9 cellular contexts compared by ENCODE assay signal in genomic region chr9:36566813-36567217, GRCh38. TPM values are rescaled to one million over a fixed set of nuclear protein-coding genes. Genes with fewer than 3 reads are reported as not detected.
DNase-seq lines count a peak whose midpoint lies in the region; ATAC-seq, FAIRE-seq and TF ChIP-seq lines count a peak whose summit lies in the region.
"Had no signal": no experiment of that assay in that cellular context is flagged by ENCODE, and none has a peak within 500 bp of the region (broad histone marks: within the 10 kb centered on the region; RNA-seq: fewer than 3 reads in every experiment).

No MANE protein-coding gene starts in this region.

- FAIRE-seq in astrocyte (lab: Jason Lieb, UNC): no peak

- peak overlapping the region; percentile 89 for H2AFZ ChIP-seq in astrocyte (ENCODE audit: low read depth, low read length)

- H3K27me3 ChIP-seq in astrocyte (ENCODE audit: insufficient read depth, low read length): no peaks in the 10 kb centered on the region
- no peaks in the 10 kb centered on the region for H3K27me3 ChIP-seq in stomach smooth muscle (ENCODE audit: control insufficient read depth in 1 of 2, insufficient read depth in 2 of 2, low read length in 2 of 2)

- H3K4me3 Mint-ChIP-seq in HFFc6 (no peak overlapping the region), astrocyte (ENCODE audit: unreplicated experiment) (no peak overlapping the region)

- no peaks in the 10 kb centered on the region for H3K36me3 ChIP-seq in astrocyte (ENCODE audit: insufficient read depth, low read length)
- H3K36me3 ChIP-seq in stomach smooth muscle (ENCODE audit: control insufficient read depth in 2 of 2, insufficient read depth in 2 of 2, low read length in 2 of 2): no peaks in the 10 kb centered on the region

- no peak for ATAC-seq in GM19324 (IDR thresholded peaks at IDR 0.05; ENCODE audit: low FRiP score, unreplicated experiment)
- ATAC-seq in HG03521 (IDR thresholded peaks at IDR 0.05; ENCODE audit: unreplicated experiment): no peak

- peak overlapping the region; percentile 37 for H3K27ac ChIP-seq in astrocyte (ENCODE audit: low read depth, low read length)
- peak overlapping the region; percentile 67 for H3K27ac ChIP-seq in stomach smooth muscle (ENCODE audit: low read length)

- H3K79me2 ChIP-seq in astrocyte (ENCODE audit: insufficient read depth, low read length): no peaks in the 10 kb centered on the region

- no peaks in the 10 kb centered on the region for H4K20me1 ChIP-seq in astrocyte (ENCODE audit: insufficient read depth, low read length)

- H3K4me3 ChIP-seq in astrocyte (ENCODE audit: insufficient read depth, low read depth, low read length) (no peak overlapping the region), stomach smooth muscle (ENCODE audit: low read length in 2 of 2) (peak overlapping the region in 1 of 2 donors; percentile 8)

- H3K9ac ChIP-seq in astrocyte (ENCODE audit: low read length) (peak overlapping the region; percentile 31), stomach smooth muscle (ENCODE audit: low read length in 2 of 2) (peak overlapping the region in 1 of 2 donors; percentile 51)

- H3K27ac Mint-ChIP-seq in HFFc6 (peak overlapping the region; percentile 65), astrocyte (ENCODE audit: unreplicated experiment) (peak overlapping the region; percentile 31)

- H3K4me1 ChIP-seq in astrocyte (ENCODE audit: insufficient read depth, low read length) (peaks cover 6% of the 10 kb centered on the region), stomach smooth muscle (ENCODE audit: control insufficient read depth, insufficient read depth, low read length) (peaks cover 11% of the 10 kb centered on the region)

- H3K27me3 Mint-ChIP-seq in HFFc6 (ENCODE audit: insufficient read depth) (peaks cover 2% of the 10 kb centered on the region), astrocyte (ENCODE audit: low read depth, unreplicated experiment) (no peaks in the 10 kb centered on the region)

- no peak overlapping the region for H3K4me2 ChIP-seq in astrocyte (ENCODE audit: low read length)

- H3K36me3 Mint-ChIP-seq in HFFc6 (ENCODE audit: low read depth): no peaks in the 10 kb centered on the region
- no peaks in the 10 kb centered on the region for H3K36me3 Mint-ChIP-seq in astrocyte (ENCODE audit: low read depth, unreplicated experiment)

- H3K9me3 Mint-ChIP-seq in HFFc6 (no peaks in the 10 kb centered on the region), astrocyte (ENCODE audit: unreplicated experiment) (no peaks in the 10 kb centered on the region)

- DNase-seq in HFFc6: no peak
- no peak for DNase-seq in astrocyte (ENCODE audit: low read depth)
- peak in 47 of 51 donors; percentile 4 to 87 (median 55) for DNase-seq in hypothalamus (lab: John Stamatoyannopoulos, UW)
- DNase-seq in NCI-H1436 treated with DMSO at 0.1 percent for 48 hours (lab: John Stamatoyannopoulos, UW): no peak
- DNase-seq in Kasumi-1 (lab: John Stamatoyannopoulos, UW): no peak
- DNase-seq: NCI-H2081 treated with DMSO at 0.1 percent for 48 hours had no signal

- peaks cover 10% of the 10 kb centered on the region for H3K4me1 Mint-ChIP-seq in HFFc6 (ENCODE audit: low read depth)
- peaks cover 4% of the 10 kb centered on the region for H3K4me1 Mint-ChIP-seq in astrocyte (ENCODE audit: low read depth, unreplicated experiment)

- no peak for TF ChIP-seq CTCF in HFFc6 (IDR thresholded peaks at IDR 0.05)
- no peak for TF ChIP-seq CTCF in astrocyte (IDR thresholded peaks at IDR 0.05; ENCODE audit: insufficient read depth, low read depth, low read length)

- H3K9me3 ChIP-seq in astrocyte (ENCODE audit: insufficient read depth, low read depth, low read length) (no peaks in the 10 kb centered on the region), stomach smooth muscle (ENCODE audit: control insufficient read depth in 2 of 2, low read length in 2 of 2) (no peaks in the 10 kb centered on the region)

RNA-seq across cellular contexts. Expression of gene MELK, which starts 5.9 kb away (rescaled TPM):
- 10 to 100 TPM; 16.6 to 40.5 (median 35.6) TPM for total RNA-seq in HFFc6 (2021; fragmentation: NEBNext Ultra II Directional; extraction: Animal tissue kit (Norgen Biotek cat#: 25700))
- total RNA-seq in astrocyte: 8.4 and 12.3 TPM in 2 replicates

Comparison
In these comparisons a context has a peak if more than half of its experiments do, and no peak if none do; other contexts are left out.
1. DNase-seq: peak in hypothalamus (47 of 51); none in HFFc6 (single experiment), astrocyte (single experiment), NCI-H1436 treated with DMSO at 0.1 percent for 48 hours (single experiment) and Kasumi-1 (0 of 2).